In genomic region chr1:8913457-8913856, GRCh38 we compare ENCODE assay signal across 22 cellular contexts. TPM values are rescaled to one million over a fixed set of nuclear protein-coding genes. Genes with fewer than 3 reads are reported as not detected.
"Had no signal": no experiment of that assay in that cellular context is flagged by ENCODE, and none has a peak within 500 bp of the region (broad histone marks: within the 10 kb centered on the region; RNA-seq: fewer than 3 reads in every experiment).

No MANE protein-coding gene starts in this region.

- H3K36me3 ChIP-seq: adrenal gland, gastroesophageal sphincter, lower lobe of right lung had no signal

- H3K27me3 Mint-ChIP-seq: activated CD8-positive, alpha-beta memory T cell treated with anti-CD3 and anti-CD28 coated beads, Interleukin-2, amount 10 ng/mL, durations not matched to agents 7 days and 5 days had no signal

- H3K27ac ChIP-seq: adrenal gland, coronary artery, epithelial cell of prostate, gastroesophageal sphincter, lower lobe of right lung, psoas muscle had no signal

- H3K4me1 ChIP-seq: adrenal gland, gastroesophageal sphincter, lower lobe of right lung, psoas muscle had no signal

- DNase-seq: activated CD8-positive, alpha-beta memory T cell treated with anti-CD3 and anti-CD28 coated beads, Interleukin-2, amount 10 ng/mL, durations not matched to agents 7 days and 5 days; activated effector memory CD4-positive, alpha-beta T cell treated with anti-CD3 and anti-CD28 coated beads, Interleukin-2, amount 50 U/mL, for 16 hours; activated T-cell treated with anti-CD3 and anti-CD28 coated beads, Interleukin-2, amount 50 U/mL, for 4 hours; adrenal gland; caudate nucleus; effector memory CD4-positive, alpha-beta T cell; hippocampal formation; kidney glomerular epithelial cell; lower lobe of right lung; naive thymus-derived CD4-positive, alpha-beta T cell; nucleus accumbens; psoas muscle; stimulated activated CD4-positive, alpha-beta T cell treated with anti-CD3 and anti-CD28 coated beads, Interleukin-2, amount 100 ng/mL, for 24 hours; stimulated activated naive B cell treated with anti-CD40 and anti-IgM and Interleukin-4, amounts not matched to agents 10 μg/mL and 1 μg/mL and 100 μg/mL, for 72 hours; T-helper 2 cell had no signal

- H3K9me3 ChIP-seq: adrenal gland, gastroesophageal sphincter, lower lobe of right lung, psoas muscle had no signal

- H3K4me3 ChIP-seq: adrenal gland, coronary artery, gastroesophageal sphincter, lower lobe of right lung, psoas muscle had no signal

- H3K4me3 Mint-ChIP-seq: activated CD8-positive, alpha-beta memory T cell treated with anti-CD3 and anti-CD28 coated beads, Interleukin-2, amount 10 ng/mL, durations not matched to agents 7 days and 5 days; activated T-cell treated with anti-CD3 and anti-CD28 coated beads, Interleukin-2, amount 50 U/mL, for 4 hours; naive thymus-derived CD4-positive, alpha-beta T cell; stimulated activated naive B cell treated with anti-CD40 and anti-IgM and Interleukin-4, amounts not matched to agents 10 μg/mL and 1 μg/mL and 100 μg/mL, for 72 hours had no signal

- H3K27me3 ChIP-seq: adrenal gland, gastroesophageal sphincter had no signal

- H3K9me3 Mint-ChIP-seq: activated T-cell treated with anti-CD3 and anti-CD28 coated beads, Interleukin-2, amount 50 U/mL, for 4 hours had no signal

- H3K27ac Mint-ChIP-seq: activated CD8-positive, alpha-beta memory T cell treated with anti-CD3 and anti-CD28 coated beads, Interleukin-2, amount 10 ng/mL, durations not matched to agents 7 days and 5 days; stimulated activated naive B cell treated with anti-CD40 and anti-IgM and Interleukin-4, amounts not matched to agents 10 μg/mL and 1 μg/mL and 100 μg/mL, for 72 hours had no signal

- ATAC-seq: activated CD4-positive, CD25-positive, alpha-beta regulatory T cell treated with anti-CD3 and anti-CD28 coated beads, Interleukin-2, amount 50 U/mL, for 24 hours; activated CD8-positive, alpha-beta memory T cell treated with anti-CD3 and anti-CD28 coated beads, Interleukin-2, amount 10 ng/mL, durations not matched to agents 7 days and 5 days; activated T-cell treated with anti-CD3 and anti-CD28 coated beads, Interleukin-2, amount 50 U/mL, for 4 hours; gastroesophageal sphincter; naive thymus-derived CD4-positive, alpha-beta T cell; psoas muscle; sciatic nerve; SK-N-SH treated with all-trans-retinoic acid at 6 μM for 48 hours; stimulated activated naive B cell treated with anti-CD40 and anti-IgM and Interleukin-4, amounts not matched to agents 10 μg/mL and 1 μg/mL and 100 μg/mL, for 72 hours had no signal

RNA-seq across cellular contexts. Expression of gene CA6, which starts 32.2 kb away (rescaled TPM):
- total RNA-seq: adrenal gland, gastroesophageal sphincter, lower lobe of right lung, psoas muscle, sciatic nerve, temporal lobe had no signal
- polyA plus RNA-seq: adrenal gland, psoas muscle had no signal
